ENCODE assay signal across 1 cellular context in genomic region chr2:218291318-218291933, GRCh38.
TF ChIP-seq lines count a peak whose summit lies in the region.

No MANE protein-coding gene starts in this region.

TF ChIP-seq in SK-N-SH, 30 proteins besides CTCF, POLR2A, EP300 and RAD21 (continued from another document):
- TF ChIP-seq PBX3 (IDR thresholded peaks at IDR 0.05), result no peak
